ENCODE assay signal across 31 cellular contexts in genomic region chr1:168368131-168368530, GRCh38.
"Had no signal": no experiment of that assay in that cellular context is flagged by ENCODE, and none has a peak within 500 bp of the region (broad histone marks: within the 10 kb centered on the region; RNA-seq: fewer than 3 reads in every experiment).

No MANE protein-coding gene starts in this region.

- H3K27ac ChIP-seq: breast epithelium, epithelial cell of prostate, esophagus squamous epithelium, neutrophil, skin epidermis, testis, transverse colon had no signal

- DNase-seq: activated CD4-positive, alpha-beta memory T cell treated with anti-CD3 and anti-CD28 coated beads for 36 hours; activated CD4-positive, alpha-beta T cell treated with anti-CD3 and anti-CD28 coated beads, Interleukin-2, amount 10 ng/mL, durations not matched to agents 24 days and 14 days; activated CD4-positive, CD25-positive, alpha-beta regulatory T cell treated with anti-CD3 and anti-CD28 coated beads, Interleukin-2, amount 50 U/mL, for 72 hours; activated CD8-positive, alpha-beta memory T cell treated with anti-CD3 and anti-CD28 coated beads, Interleukin-2, amount 50 U/mL, for 48 hours; activated gamma-delta T cell treated with Interleukin-2 at 50 U/mL for 16 hours; activated naive CD4-positive, alpha-beta T cell treated with anti-CD3 and anti-CD28 coated beads, Interleukin-2, amount 50 U/mL, for 16 hours; activated T-cell treated with anti-CD3 and anti-CD28 coated beads, Interleukin-2, amount 50 U/mL, for 24 hours; dermis blood vessel endothelial cell; effector CD8-positive, alpha-beta T cell; esophagus squamous epithelium; glutamatergic neuron; left cardiac atrium; left ventricle myocardium superior; naive B cell; nephron progenitor cell; retina; stimulated activated CD4-positive, alpha-beta T cell treated with anti-CD3 and anti-CD28 coated beads, Interleukin-12 subunit alpha, Interleukin-12 subunit beta, amount 100 ng/mL, for 4 hours; stimulated activated CD4-positive, alpha-beta T cell treated with anti-CD3 and anti-CD28 coated beads, Interleukin-4, amount 100 ng/mL, for 1 hour; stimulated activated naive CD8-positive, alpha-beta T cell treated with anti-CD3 and anti-CD28 coated beads, Interleukin-15, Interleukin-2, amounts not matched to agents 100 U/mL and 50 U/mL, for 24 hours; testis; transverse colon had no signal

- H3K36me3 ChIP-seq: breast epithelium, esophagus squamous epithelium, neutrophil, transverse colon had no signal

- FAIRE-seq: colon, endometrium, frontal cortex, islet of Langerhans had no signal

- H3K4me3 ChIP-seq: breast epithelium, esophagus squamous epithelium, skin epidermis, testis, transverse colon had no signal

- H3K27me3 ChIP-seq: breast epithelium, esophagus squamous epithelium, testis, transverse colon had no signal

- H3K9me3 ChIP-seq: breast epithelium, esophagus squamous epithelium, neutrophil, testis, transverse colon had no signal

- ATAC-seq: activated T-helper 17 cell treated with anti-CD3 and anti-CD28 coated beads, Interleukin-2, amount 50 U/mL, for 72 hours; left cardiac atrium; left ventricle myocardium superior; sciatic nerve; stimulated activated naive CD8-positive, alpha-beta T cell treated with anti-CD3 and anti-CD28 coated beads, Interleukin-15, Interleukin-2, amounts not matched to agents 100 U/mL and 50 U/mL, for 24 hours had no signal

- H3K4me1 ChIP-seq: breast epithelium, esophagus squamous epithelium, testis, transverse colon had no signal
